Comparison of ENCODE assay signal across 1 cellular context in the genomic region with DNA sequence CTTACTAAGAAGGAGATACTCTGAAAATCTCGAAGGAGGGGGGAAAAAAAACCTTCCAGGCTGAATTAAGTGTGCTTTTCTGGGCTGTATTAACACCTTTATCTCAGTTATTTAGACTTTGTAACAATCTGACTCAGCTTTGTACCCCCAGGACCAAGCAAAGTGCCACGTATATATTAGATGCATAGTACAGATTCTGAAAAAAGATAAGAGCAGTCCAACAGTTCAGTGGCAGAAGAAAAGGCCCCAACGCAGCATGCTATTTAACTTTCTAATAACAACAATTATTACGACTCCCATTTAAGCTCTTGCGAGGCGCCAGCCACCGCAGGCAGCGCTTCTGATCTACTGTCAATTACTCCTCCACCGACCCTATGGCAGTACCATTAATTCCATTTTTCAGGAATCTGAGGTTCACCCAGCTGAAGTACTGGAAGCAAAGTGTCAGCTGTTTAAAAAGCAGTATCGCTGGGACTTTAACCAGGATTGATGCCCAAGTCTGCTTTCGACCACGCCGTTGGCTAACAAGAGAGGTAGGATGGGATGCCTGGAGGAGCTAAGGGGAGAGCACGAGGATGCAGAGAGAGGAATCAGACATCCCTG.
TF ChIP-seq lines count a peak whose summit lies in the region.

No MANE protein-coding gene starts in this region.

TF ChIP-seq in HepG2, 621 proteins besides CTCF, POLR2A, EP300 and RAD21 (continued from another document):
- TF ChIP-seq, protein P1, sequence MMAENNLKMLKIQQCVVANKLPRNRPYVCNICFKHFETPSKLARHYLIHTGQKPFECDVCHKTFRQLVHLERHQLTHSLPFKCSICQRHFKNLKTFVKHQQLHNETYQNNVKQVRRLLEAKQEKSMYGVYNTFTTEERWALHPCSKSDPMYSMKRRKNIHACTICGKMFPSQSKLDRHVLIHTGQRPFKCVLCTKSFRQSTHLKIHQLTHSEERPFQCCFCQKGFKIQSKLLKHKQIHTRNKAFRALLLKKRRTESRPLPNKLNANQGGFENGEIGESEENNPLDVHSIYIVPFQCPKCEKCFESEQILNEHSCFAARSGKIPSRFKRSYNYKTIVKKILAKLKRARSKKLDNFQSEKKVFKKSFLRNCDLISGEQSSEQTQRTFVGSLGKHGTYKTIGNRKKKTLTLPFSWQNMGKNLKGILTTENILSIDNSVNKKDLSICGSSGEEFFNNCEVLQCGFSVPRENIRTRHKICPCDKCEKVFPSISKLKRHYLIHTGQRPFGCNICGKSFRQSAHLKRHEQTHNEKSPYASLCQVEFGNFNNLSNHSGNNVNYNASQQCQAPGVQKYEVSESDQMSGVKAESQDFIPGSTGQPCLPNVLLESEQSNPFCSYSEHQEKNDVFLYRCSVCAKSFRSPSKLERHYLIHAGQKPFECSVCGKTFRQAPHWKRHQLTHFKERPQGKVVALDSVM (CRISPR knock-in tag; IDR thresholded peaks at IDR 0.05) = no peak
- TF ChIP-seq XRCC5 (optimal IDR thresholded peaks at IDR 0.05; ENCODE audit: low read length) (no peak), CBX1 (IDR thresholded peaks at IDR 0.05; ENCODE audit: low read depth) (no peak)
TF ChIP-seq in HepG2: peak in this region for 21.
